18 cellular contexts compared by ENCODE assay signal in genomic region chr3:163521261-163521660, GRCh38.
DNase-seq lines count a peak whose midpoint lies in the region; ATAC-seq, FAIRE-seq and TF ChIP-seq lines count a peak whose summit lies in the region.
"Had no signal": no experiment of that assay in that cellular context is flagged by ENCODE, and none has a peak within 500 bp of the region (broad histone marks: within the 10 kb centered on the region; RNA-seq: fewer than 3 reads in every experiment).

No MANE protein-coding gene starts in this region.

- TF ChIP-seq CTCF in A549 (IDR thresholded peaks at IDR 0.05): no peak
- no peak for TF ChIP-seq CTCF in IMR-90 (conservative IDR thresholded peaks at IDR 0.05; ENCODE audit: low read depth, low read length)

- no peak overlapping the region for H3K4ac ChIP-seq in IMR-90 (ENCODE audit: low read depth, low read length)

- BruUV-seq in IMR-90 (replicated peaks; lab: Mats Ljungman, UMichigan): no TSS peak

- no peaks in the 10 kb centered on the region for H3K79me1 ChIP-seq in IMR-90 (ENCODE audit: low read depth in 1 of 2, low read length in 2 of 2)

- no peak for TF ChIP-seq RAD21 in A549 (conservative IDR thresholded peaks at IDR 0.05 in 1 of 2, IDR thresholded peaks at IDR 0.05 in 1 of 2)
- TF ChIP-seq RAD21 in IMR-90 (IDR thresholded peaks at IDR 0.05; ENCODE audit: low read length): no peak

- no peak overlapping the region for H2BK120ac ChIP-seq in IMR-90 (ENCODE audit: low read depth, low read length)

- TF ChIP-seq EP300 in A549 (IDR thresholded peaks at IDR 0.05): no peak

- no peak for ATAC-seq in A549
- no peak for ATAC-seq in IMR-90 (ENCODE audit: low read depth)
- ATAC-seq in Right ventricle myocardium superior (ENCODE audit: poor library complexity): no peak

- WGBS in A549 (ENCODE audit: missing lambda C conversion rate): 39% methylated on average over 1 of the region's 1 CpG
- whole genome bisulfite sequencing in IMR-90 (ENCODE audit: extremely low coverage in 2 of 2, insufficient read length in 1 of 2), 2 experiments: no CpG with 5 or more reads among the region's 1 CpG

- no peak overlapping the region for H3K23ac ChIP-seq in IMR-90 (ENCODE audit: low read depth, low read length)

- H2BK5ac ChIP-seq in IMR-90 (ENCODE audit: low read depth, low read length, poor library complexity, severe bottlenecking): no peak overlapping the region

- H2AK5ac ChIP-seq in IMR-90 (ENCODE audit: low read depth, low read length): no peak overlapping the region

- intact Hi-C loops in IMR-90 (cut with micrococcal nuclease) (no loop called here), posterior cingulate gyrus (cut with DNase I) (no loop called here), Right ventricle myocardium superior (cut with DNase I) (no loop called here)

- no peak overlapping the region for H4K5ac ChIP-seq in IMR-90 (ENCODE audit: low read depth, low read length)

- CTCF ChIA-PET in A549 (lab: Yijun Ruan, JAX) (no interaction called here), IMR-90 (lab: Yijun Ruan, JAX) (no interaction called here)

- no peak overlapping the region for H2BK15ac ChIP-seq in IMR-90 (ENCODE audit: low read depth, low read length)

- dilution Hi-C loops in IMR-90 (cut with HindIII; ENCODE audit: low sequenced_read_pairs, unreplicated experiment): no loop called here

- H3K27me3 ChIP-seq in IMR-90 (ENCODE audit: control insufficient read depth, insufficient read depth, low read length): no peaks in the 10 kb centered on the region

- no peaks in the 10 kb centered on the region for H4K20me1 ChIP-seq in IMR-90 (ENCODE audit: insufficient read depth, low read length)

- H3K18ac ChIP-seq in IMR-90 (ENCODE audit: low read depth, low read length): no peak overlapping the region

- H4K91ac ChIP-seq in IMR-90 (ENCODE audit: insufficient read depth, low read depth, low read length): no peak overlapping the region

- H3K9ac ChIP-seq in IMR-90 (ENCODE audit: low read depth, low read length) (no peak overlapping the region), SK-N-MC (ENCODE audit: insufficient read length) (no peak overlapping the region)

- no peaks in the 10 kb centered on the region for H3K9me1 ChIP-seq in IMR-90 (ENCODE audit: insufficient read depth, low read length)

- no peak overlapping the region for H2AK9ac ChIP-seq in IMR-90 (replicated peaks; ENCODE audit: low read depth, low read length, poor library complexity)

- no peak overlapping the region for H3K14ac ChIP-seq in IMR-90 (replicated peaks; ENCODE audit: low read depth, low read length)

- no peak overlapping the region for H3K56ac ChIP-seq in IMR-90 (ENCODE audit: extremely low read depth, insufficient read depth, low read length)

- H3K9me3 ChIP-seq in A549 (no peaks in the 10 kb centered on the region), IMR-90 (ENCODE audit: control insufficient read depth, insufficient read depth, low read length) (peaks cover 5% of the 10 kb centered on the region), SK-N-MC (ENCODE audit: low read depth, low read length) (no peaks in the 10 kb centered on the region)

- H3K4me1 ChIP-seq in A549: no peaks in the 10 kb centered on the region
- no peaks in the 10 kb centered on the region for H3K4me1 ChIP-seq in IMR-90 (ENCODE audit: control insufficient read depth, insufficient read depth, low read length)

- POLR2A ChIA-PET in A549 (lab: Yijun Ruan, JAX): no interaction called here
- POLR2A ChIA-PET in IMR-90 (lab: Charles Lee; ENCODE audit: unreplicated experiment): no interaction called here

- no peak for FAIRE-seq in A549 (lab: Jason Lieb, UNC)
- FAIRE-seq: GM12891, GM18507, H1 had no signal

- H4K8ac ChIP-seq in IMR-90 (ENCODE audit: low read depth in 2 of 2, low read length in 2 of 2): no peak overlapping the region

- H3K4me2 ChIP-seq in A549 (no peak overlapping the region), IMR-90 (ENCODE audit: low read depth, low read length) (no peak overlapping the region)

- no peak overlapping the region for H3K4me3 ChIP-seq in A549
- no peak overlapping the region for H3K4me3 ChIP-seq in IMR-90 (ENCODE audit: insufficient read depth, low read depth, low read length)
- no peak overlapping the region for H3K4me3 ChIP-seq in SK-N-MC

- DNase-seq in A549 (ENCODE audit: low read depth in 1 of 2, low spot score in 1 of 2) (no peak), IMR-90 (no peak), SK-N-MC (ENCODE audit: low read depth, low spot score) (no peak), posterior cingulate gyrus (no peak), RKO (ENCODE audit: low spot score) (no peak), Right ventricle myocardium superior (no peak)
- DNase-seq: 8988T, C1 segment of cervical spinal cord, Calu3, COR-L47, DMS53, DMS79 treated with DMSO at 0.1 percent for 48 hours, GF-D8, H7, HCEC 1CT had no signal

- H2AFZ ChIP-seq in IMR-90 (replicated peaks; ENCODE audit: low read length, poor library complexity): no peak overlapping the region

- no peaks in the 10 kb centered on the region for H3K36me3 ChIP-seq in IMR-90 (ENCODE audit: control insufficient read depth, insufficient read depth, low read length)
- H3K36me3 ChIP-seq in SK-N-MC (ENCODE audit: insufficient read depth, low read length): no peaks in the 10 kb centered on the region

- in situ Hi-C loops in IMR-90 (cut with MboI; ENCODE audit: low sequenced_read_pairs): no loop called here

- no peak overlapping the region for H2BK20ac ChIP-seq in IMR-90 (ENCODE audit: low read depth, low read length)

- TF ChIP-seq POLR2A in A549 (IDR thresholded peaks at IDR 0.05; ENCODE audit: low read length): no peak
- TF ChIP-seq POLR2A in IMR-90 (IDR thresholded peaks at IDR 0.05; ENCODE audit: low read depth, low read length): no peak

- H3K27ac ChIP-seq in A549 (no peak overlapping the region), IMR-90 (ENCODE audit: insufficient read depth, low read length) (no peak overlapping the region), SK-N-MC (0 out of 2 replicates have a peak overlapping the region, but pooled peaks have one; percentile 7)

TF ChIP-seq in A549, 52 proteins besides CTCF, POLR2A, EP300 and RAD21:
- TF ChIP-seq E2F6 (IDR thresholded peaks at IDR 0.05; ENCODE audit: borderline replicate concordance, low read depth) (no peak), MAFK (IDR thresholded peaks at IDR 0.05; ENCODE audit: partially characterized antibody) (peak; percentile 9)
TF ChIP-seq in A549: peak in this region for 1.

TF ChIP-seq in IMR-90, 13 proteins besides CTCF, POLR2A, EP300 and RAD21:
- TF ChIP-seq NFE2L2 (IDR thresholded peaks at IDR 0.05; ENCODE audit: low read depth, low read length): no peak
- peak; percentile 25; the same call in 1 of the 2 replicates for TF ChIP-seq MAFK (IDR thresholded peaks at IDR 0.05; ENCODE audit: low read depth, low read length)
